ENCODE assay signal across 16 cellular contexts in genomic region chr2:50953021-50953420, GRCh38.
DNase-seq lines count a peak whose midpoint lies in the region; ATAC-seq, FAIRE-seq and TF ChIP-seq lines count a peak whose summit lies in the region.
"Had no signal": no experiment of that assay in that cellular context is flagged by ENCODE, and none has a peak within 500 bp of the region (broad histone marks: within the 10 kb centered on the region; RNA-seq: fewer than 3 reads in every experiment).

No MANE protein-coding gene starts in this region.

- H3K4me1 ChIP-seq in A673 (ENCODE audit: insufficient read depth, low read length, poor library complexity, severe bottlenecking) (no peaks in the 10 kb centered on the region), astrocyte (ENCODE audit: insufficient read depth, low read length) (peaks cover 11% of the 10 kb centered on the region), uterus (no peaks in the 10 kb centered on the region)
- no peaks in the 10 kb centered on the region for H3K4me1 ChIP-seq in naive thymus-derived CD4-positive, alpha-beta T cell (ENCODE audit: control insufficient read depth in 2 of 2, insufficient read depth in 2 of 2, low read length in 2 of 2)
- H3K4me1 ChIP-seq: colonic mucosa had no signal

- no peak overlapping the region for H3K4me3 ChIP-seq in A673 (ENCODE audit: low read depth, low read length, poor library complexity, severe bottlenecking)
- H3K4me3 ChIP-seq in astrocyte (ENCODE audit: insufficient read depth, low read depth, low read length): no peak overlapping the region
- H3K4me3 ChIP-seq in fibroblast of the aortic adventitia (ENCODE audit: low read depth, low read length): no peak overlapping the region
- H3K4me3 ChIP-seq in naive thymus-derived CD4-positive, alpha-beta T cell (ENCODE audit: low read length): no peak overlapping the region
- no peak overlapping the region for H3K4me3 ChIP-seq in uterus
- H3K4me3 ChIP-seq: colonic mucosa had no signal

- no peak overlapping the region for H2AFZ ChIP-seq in astrocyte (ENCODE audit: low read depth, low read length)

- H3K4me1 Mint-ChIP-seq in astrocyte (ENCODE audit: low read depth, unreplicated experiment): peaks cover 7% of the 10 kb centered on the region
- no peaks in the 10 kb centered on the region for H3K4me1 Mint-ChIP-seq in naive thymus-derived CD4-positive, alpha-beta T cell
- H3K4me1 Mint-ChIP-seq: activated naive CD4-positive, alpha-beta T cell treated with anti-CD3 and anti-CD28 coated beads, Interleukin-2, amount 50 U/mL, for 24 hours had no signal

- intact Hi-C loops in A673 (cut with micrococcal nuclease; ENCODE audit: unreplicated experiment): no loop called here
- intact Hi-C loops in naive thymus-derived CD4-positive, alpha-beta T cell (cut with micrococcal nuclease): no loop called here
- intact Hi-C loops in uterus (cut with DNase I; ENCODE audit: low total_unique reads): no loop called here

- no peak overlapping the region for H3K27ac Mint-ChIP-seq in astrocyte (ENCODE audit: unreplicated experiment)
- no peak overlapping the region for H3K27ac Mint-ChIP-seq in naive thymus-derived CD4-positive, alpha-beta T cell
- H3K27ac Mint-ChIP-seq: activated naive CD4-positive, alpha-beta T cell treated with anti-CD3 and anti-CD28 coated beads, Interleukin-2, amount 50 U/mL, for 24 hours; type B pancreatic cell had no signal

- BruUV-seq in A673 (replicated peaks; lab: Mats Ljungman, UMichigan): no TSS peak

- H3K27me3 ChIP-seq in A673 (replicated peaks; ENCODE audit: insufficient read depth, low read depth, low read length, poor library complexity) (peaks cover 7% of the 10 kb centered on the region), astrocyte (ENCODE audit: insufficient read depth, low read length) (no peaks in the 10 kb centered on the region), uterus (no peaks in the 10 kb centered on the region)
- H3K27me3 ChIP-seq in naive thymus-derived CD4-positive, alpha-beta T cell (ENCODE audit: control insufficient read depth in 2 of 2, insufficient read depth in 2 of 2, low read length in 2 of 2): no peaks in the 10 kb centered on the region
- H3K27me3 ChIP-seq: colonic mucosa had no signal

- H3K79me2 ChIP-seq in astrocyte (ENCODE audit: insufficient read depth, low read length): no peaks in the 10 kb centered on the region

- H3K9me3 ChIP-seq in A673 (ENCODE audit: low read depth, low read length, poor library complexity, severe bottlenecking) (no peaks in the 10 kb centered on the region), astrocyte (ENCODE audit: insufficient read depth, low read depth, low read length) (no peaks in the 10 kb centered on the region), uterus (no peaks in the 10 kb centered on the region)
- H3K9me3 ChIP-seq in naive thymus-derived CD4-positive, alpha-beta T cell (ENCODE audit: control insufficient read depth in 2 of 3, low read length in 3 of 3): no peaks in the 10 kb centered on the region
- H3K9me3 ChIP-seq: colonic mucosa had no signal

- peak overlapping the region; percentile 41 for H3K4me2 ChIP-seq in astrocyte (ENCODE audit: low read length)

- peak; percentile 12 for DNase-seq in A673 (ENCODE audit: low spot score)
- peak; percentile 20 for DNase-seq in HTR-8/SVneo (ENCODE audit: insufficient read length, low spot score)
- DNase-seq in astrocyte (ENCODE audit: low read depth): peak; percentile 96
- peak; percentile 95 for DNase-seq in fibroblast of the aortic adventitia (ENCODE audit: low read depth)
- DNase-seq in naive thymus-derived CD4-positive, alpha-beta T cell: no peak
- no peak for DNase-seq in uterus
- DNase-seq: colonic mucosa, NCI-H1105, NCI-H510A, SHP77 had no signal

- H3K36me3 Mint-ChIP-seq in astrocyte (ENCODE audit: low read depth, unreplicated experiment): no peaks in the 10 kb centered on the region
- H3K36me3 Mint-ChIP-seq in naive thymus-derived CD4-positive, alpha-beta T cell: no peaks in the 10 kb centered on the region
- H3K36me3 Mint-ChIP-seq: activated naive CD4-positive, alpha-beta T cell treated with anti-CD3 and anti-CD28 coated beads, Interleukin-2, amount 50 U/mL, for 24 hours; type B pancreatic cell had no signal

- ATAC-seq in naive thymus-derived CD4-positive, alpha-beta T cell: no peak
- ATAC-seq in GM18873 (IDR thresholded peaks at IDR 0.05; ENCODE audit: low FRiP score, unreplicated experiment) (no peak), GM19324 (IDR thresholded peaks at IDR 0.05; ENCODE audit: low FRiP score, unreplicated experiment) (no peak)

- FAIRE-seq in HTR-8/SVneo (lab: Jason Lieb, UNC): no peak
- no peak for FAIRE-seq in astrocyte (lab: Jason Lieb, UNC)
- FAIRE-seq: frontal cortex, GM12892 had no signal

- H3K27ac ChIP-seq in A673 (ENCODE audit: low read depth, low read length, poor library complexity, severe bottlenecking): no peak overlapping the region
- peak overlapping the region; percentile 72 for H3K27ac ChIP-seq in astrocyte (ENCODE audit: low read depth, low read length)
- no peak overlapping the region for H3K27ac ChIP-seq in naive thymus-derived CD4-positive, alpha-beta T cell (ENCODE audit: low read depth, low read length)
- no peak overlapping the region for H3K27ac ChIP-seq in uterus
- H3K27ac ChIP-seq: colonic mucosa had no signal

- TF ChIP-seq POLR2A in uterus (IDR thresholded peaks at IDR 0.05): no peak

- POLR2A ChIA-PET in A673 (lab: Charles Lee; ENCODE audit: low non-redundant PET): no interaction called here
- POLR2A ChIA-PET in naive thymus-derived CD4-positive, alpha-beta T cell (lab: Charles Lee): no interaction called here

- H3K27me3 Mint-ChIP-seq in astrocyte (ENCODE audit: low read depth, unreplicated experiment): no peaks in the 10 kb centered on the region
- H3K27me3 Mint-ChIP-seq in naive thymus-derived CD4-positive, alpha-beta T cell: no peaks in the 10 kb centered on the region
- H3K27me3 Mint-ChIP-seq: activated naive CD4-positive, alpha-beta T cell treated with anti-CD3 and anti-CD28 coated beads, Interleukin-2, amount 50 U/mL, for 24 hours; type B pancreatic cell had no signal

- H3K36me3 ChIP-seq in A673 (ENCODE audit: insufficient read depth, low read length, poor library complexity, severe bottlenecking) (no peaks in the 10 kb centered on the region), astrocyte (ENCODE audit: insufficient read depth, low read length) (no peaks in the 10 kb centered on the region), uterus (no peaks in the 10 kb centered on the region)
- no peaks in the 10 kb centered on the region for H3K36me3 ChIP-seq in naive thymus-derived CD4-positive, alpha-beta T cell (ENCODE audit: control insufficient read depth in 2 of 3, insufficient read depth in 3 of 3, low read length in 3 of 3)
- H3K36me3 ChIP-seq: colonic mucosa had no signal

- CTCF ChIA-PET in A673 (lab: Charles Lee): no interaction called here
- CTCF ChIA-PET in naive thymus-derived CD4-positive, alpha-beta T cell (lab: Charles Lee): no interaction called here

- no peak overlapping the region for H3K9ac ChIP-seq in astrocyte (ENCODE audit: low read length)

- H3K9me3 Mint-ChIP-seq in astrocyte (ENCODE audit: unreplicated experiment): no peaks in the 10 kb centered on the region
- peaks cover 0 to 8% (median 0%) of the 10 kb centered on the region in 11 donors for H3K9me3 Mint-ChIP-seq in naive thymus-derived CD4-positive, alpha-beta T cell
- H3K9me3 Mint-ChIP-seq: activated naive CD4-positive, alpha-beta T cell treated with anti-CD3 and anti-CD28 coated beads, Interleukin-2, amount 50 U/mL, for 24 hours; type B pancreatic cell had no signal

- TF ChIP-seq CTCF in A673 (conservative IDR thresholded peaks at IDR 0.05; ENCODE audit: low read depth, low read length): no peak
- no peak for TF ChIP-seq CTCF in astrocyte (IDR thresholded peaks at IDR 0.05; ENCODE audit: insufficient read depth, low read depth, low read length)
- no peak for TF ChIP-seq CTCF in fibroblast of the aortic adventitia (IDR thresholded peaks at IDR 0.05; ENCODE audit: insufficient read depth, low read length)
- no peak for TF ChIP-seq CTCF in uterus (IDR thresholded peaks at IDR 0.05)

- no peaks in the 10 kb centered on the region for H4K20me1 ChIP-seq in astrocyte (ENCODE audit: insufficient read depth, low read length)

- no peak overlapping the region for H3K4me3 Mint-ChIP-seq in astrocyte (ENCODE audit: unreplicated experiment)
- H3K4me3 Mint-ChIP-seq in naive thymus-derived CD4-positive, alpha-beta T cell: no peak overlapping the region
- H3K4me3 Mint-ChIP-seq: activated naive CD4-positive, alpha-beta T cell treated with anti-CD3 and anti-CD28 coated beads, Interleukin-2, amount 50 U/mL, for 24 hours; type B pancreatic cell had no signal

Comparison
In these comparisons a context has a peak if more than half of its experiments do, and no peak if none do; other contexts are left out.
1. DNase-seq: peak in A673 (single experiment), HTR-8/SVneo (single experiment), astrocyte (single experiment) and fibroblast of the aortic adventitia (single experiment); none in naive thymus-derived CD4-positive, alpha-beta T cell (0 of 9) and uterus (0 of 2).